ENCODE assay signal across 13 cellular contexts in genomic region chr1:26873097-26873496, GRCh38. TPM values are rescaled to one million over a fixed set of nuclear protein-coding genes. Genes with fewer than 3 reads are reported as not detected.
A peak's percentile ranks its signal among the peaks of the same experiment; 100 is the strongest.
DNase-seq lines count a peak whose midpoint lies in the region; FAIRE-seq and TF ChIP-seq lines count a peak whose summit lies in the region.
"Not testable (repeated sequence)": the region's sequence is repeated elsewhere in the genome, so short reads cannot be mapped to it uniquely, and the experiment has no call there.
"Had no signal": no experiment of that assay in that cellular context is flagged by ENCODE, and none has a peak within 500 bp of the region (broad histone marks: within the 10 kb centered on the region; RNA-seq: fewer than 3 reads in every experiment).

No MANE protein-coding gene starts in this region.

- TF ChIP-seq CTCF in PC-9 (conservative IDR thresholded peaks at IDR 0.05); astrocyte (IDR thresholded peaks at IDR 0.05; ENCODE audit: insufficient read depth, low read depth, low read length); endothelial cell of umbilical vein (IDR thresholded peaks at IDR 0.05; ENCODE audit: extremely low read depth in 1 of 2, insufficient read depth in 1 of 2, low read depth in 1 of 2, low read length in 2 of 2); keratinocyte (optimal IDR thresholded peaks at IDR 0.05 in 1 of 3, IDR thresholded peaks at IDR 0.05 in 1 of 3, conservative IDR thresholded peaks at IDR 0.05 in 1 of 3; ENCODE audit: extremely low read depth in 1 of 3, insufficient read depth in 2 of 3, low read length in 3 of 3): not testable (repeated sequence)

- not testable (repeated sequence) for H3K9ac ChIP-seq in astrocyte (ENCODE audit: low read length); endothelial cell of umbilical vein (replicated peaks; ENCODE audit: extremely low read depth, insufficient read depth, low read length); keratinocyte (ENCODE audit: control insufficient read depth, extremely low read depth, insufficient read depth, low read length); trophoblast cell (ENCODE audit: low read length)

- no CpG with 5 or more reads among the region's 2 CpGs for WGBS in trophoblast cell (ENCODE audit: extremely low coverage, insufficient coverage, insufficient read length)

- H3K18ac ChIP-seq in trophoblast cell (ENCODE audit: low read length): not testable (repeated sequence)

- BruUV-seq in PC-9 (replicated peaks; lab: Mats Ljungman, UMichigan); endothelial cell of umbilical vein (replicated peaks; lab: Mats Ljungman, UMichigan): not testable (repeated sequence)

- H3K4me3 Mint-ChIP-seq in activated CD4-positive, alpha-beta T cell treated with anti-CD3 and anti-CD28 coated beads, Interleukin-2, amount 10 ng/mL, durations not matched to agents 7 days and 5 days: not testable (repeated sequence)
- peak overlapping the region; percentile 34 for H3K4me3 Mint-ChIP-seq in astrocyte (ENCODE audit: unreplicated experiment)

- not testable (repeated sequence) for H2AFZ ChIP-seq in PC-9; astrocyte (ENCODE audit: low read depth, low read length); endothelial cell of umbilical vein (ENCODE audit: low read depth, low read length); keratinocyte (ENCODE audit: control insufficient read depth, low read length); trophoblast cell (ENCODE audit: insufficient read depth, low read length, poor library complexity)

- DNase-seq in PC-9; activated CD4-positive, alpha-beta T cell treated with anti-CD3 and anti-CD28 coated beads, Interleukin-2, amount 10 ng/mL, durations not matched to agents 7 days and 5 days; astrocyte (ENCODE audit: low read depth); endothelial cell of umbilical vein (ENCODE audit: low read depth, low spot score); keratinocyte (ENCODE audit: low read depth, low spot score); trophoblast cell: not testable (repeated sequence)

- not testable (repeated sequence) for H2AK5ac ChIP-seq in trophoblast cell (ENCODE audit: low read length)

- H3K79me1 ChIP-seq in trophoblast cell (ENCODE audit: low read length): not testable (repeated sequence)

- H3K36me3 Mint-ChIP-seq in activated CD4-positive, alpha-beta T cell treated with anti-CD3 and anti-CD28 coated beads, Interleukin-2, amount 10 ng/mL, durations not matched to agents 7 days and 5 days (ENCODE audit: low read depth); astrocyte (ENCODE audit: low read depth, unreplicated experiment): not testable (repeated sequence)

- H2BK12ac ChIP-seq in trophoblast cell (ENCODE audit: low read length): peak overlapping the region; percentile 70

- not testable (repeated sequence) for H3K4me3 ChIP-seq in PC-9; astrocyte (ENCODE audit: insufficient read depth, low read depth, low read length); endothelial cell of umbilical vein (replicated peaks in 1 of 3; ENCODE audit: insufficient read depth in 1 of 3, low read depth in 1 of 3, low read length in 3 of 3); keratinocyte (ENCODE audit: control insufficient read depth in 2 of 3, extremely low read depth in 1 of 3, insufficient read depth in 2 of 3, low read depth in 1 of 3, low read length in 3 of 3); trophoblast cell (ENCODE audit: low read depth, low read length)

- dilution Hi-C loops in endothelial cell of umbilical vein (cut with MboI; ENCODE audit: extremely low pct_ligation_motif_present, low sequenced_read_pairs); keratinocyte (cut with MboI; ENCODE audit: extremely low pct_ligation_motif_present, low sequenced_read_pairs): not testable (repeated sequence)

- CTCF ChIA-PET in PC-9 (lab: Charles Lee): not testable (repeated sequence)
- CTCF ChIA-PET in activated CD4-positive, alpha-beta T cell treated with anti-CD3 and anti-CD28 coated beads, Interleukin-2, amount 10 ng/mL, durations not matched to agents 7 days and 5 days (lab: Charles Lee): interaction anchor here (0.6 to 1.2 kb wide), 5 partner anchors 15 to 1397 kb away, joined by 3 to 5 read pairs (median 3); no protein-coding TSS in a partner anchor
- CTCF ChIA-PET in endothelial cell of umbilical vein (lab: Charles Lee): interaction anchor here (0.6 to 1.7 kb wide), 4 partner anchors 10 to 271 kb away, joined by 3 to 5 read pairs (median 4); no protein-coding TSS in a partner anchor

- H3K4me2 ChIP-seq in PC-9: peak overlapping the region; percentile 23; the same call in 1 of the 2 replicates
- H3K4me2 ChIP-seq in astrocyte (ENCODE audit: low read length); endothelial cell of umbilical vein (ENCODE audit: insufficient read depth, low read length); keratinocyte (ENCODE audit: control insufficient read depth, extremely low read depth, insufficient read depth, low read depth, low read length); trophoblast cell (ENCODE audit: low read length): not testable (repeated sequence)

- H3K27ac Mint-ChIP-seq in activated CD4-positive, alpha-beta T cell treated with anti-CD3 and anti-CD28 coated beads, Interleukin-2, amount 10 ng/mL, durations not matched to agents 7 days and 5 days: peak overlapping the region; percentile 62
- H3K27ac Mint-ChIP-seq in astrocyte (ENCODE audit: unreplicated experiment): peak overlapping the region; percentile 34

- H3K9me3 ChIP-seq in PC-9 (ENCODE audit: insufficient read depth, low read depth); astrocyte (ENCODE audit: insufficient read depth, low read depth, low read length); endothelial cell of umbilical vein (replicated peaks; ENCODE audit: control insufficient read depth, insufficient read depth, low read length); keratinocyte (ENCODE audit: control insufficient read depth, low read depth, low read length); trophoblast cell (ENCODE audit: insufficient read depth, low read depth, low read length): not testable (repeated sequence)

- not testable (repeated sequence) for H4K8ac ChIP-seq in trophoblast cell (ENCODE audit: low read depth, low read length)

- H3K27me3 ChIP-seq in PC-9 (ENCODE audit: insufficient read depth, low read depth); astrocyte (ENCODE audit: insufficient read depth, low read length); endothelial cell of umbilical vein (ENCODE audit: control insufficient read depth in 2 of 2, insufficient read depth in 2 of 2, low read length in 2 of 2); keratinocyte (ENCODE audit: control insufficient read depth, extremely low read depth, insufficient read depth, low read length); trophoblast cell (ENCODE audit: insufficient read depth, low read length): not testable (repeated sequence)

- not testable (repeated sequence) for H3K9me1 ChIP-seq in endothelial cell of umbilical vein (replicated peaks; ENCODE audit: control insufficient read depth, extremely low read depth, insufficient read depth, low read length); keratinocyte (ENCODE audit: control insufficient read depth, extremely low read depth, insufficient read depth, low read length)

- not testable (repeated sequence) for H3K36me3 ChIP-seq in PC-9 (ENCODE audit: low read depth); astrocyte (ENCODE audit: insufficient read depth, low read length); endothelial cell of umbilical vein (ENCODE audit: control insufficient read depth in 2 of 2, extremely low read depth in 1 of 2, insufficient read depth in 2 of 2, low read length in 2 of 2); keratinocyte (ENCODE audit: control insufficient read depth in 2 of 2, extremely low read depth in 1 of 2, insufficient read depth in 2 of 2, low read length in 2 of 2)
- peaks cover 5 to 10% of the 10 kb centered on the region in 2 experiments for H3K36me3 ChIP-seq in trophoblast cell (ENCODE audit: control insufficient read depth in 1 of 2, insufficient read depth in 2 of 2, low read length in 2 of 2)

- FAIRE-seq in astrocyte (lab: Jason Lieb, UNC); keratinocyte (lab: Jason Lieb, UNC): not testable (repeated sequence)
- peak; percentile 21 for FAIRE-seq in endothelial cell of umbilical vein (lab: Jason Lieb, UNC)

- not testable (repeated sequence) for H3K9me3 Mint-ChIP-seq in activated CD4-positive, alpha-beta T cell treated with anti-CD3 and anti-CD28 coated beads, Interleukin-2, amount 10 ng/mL, durations not matched to agents 7 days and 5 days; astrocyte (ENCODE audit: unreplicated experiment)

- not testable (repeated sequence) for H4K20me1 ChIP-seq in PC-9 (ENCODE audit: insufficient read depth); astrocyte (ENCODE audit: insufficient read depth, low read length); endothelial cell of umbilical vein (replicated peaks; ENCODE audit: control insufficient read depth, extremely low read depth, insufficient read depth, low read length); keratinocyte (ENCODE audit: control insufficient read depth, extremely low read depth, insufficient read depth, low read length)

- peaks cover 32% of the 10 kb centered on the region for H3F3A ChIP-seq in PC-9 (ENCODE audit: insufficient read depth, low read depth)

- H3K27me3 Mint-ChIP-seq in activated CD4-positive, alpha-beta T cell treated with anti-CD3 and anti-CD28 coated beads, Interleukin-2, amount 10 ng/mL, durations not matched to agents 7 days and 5 days; astrocyte (ENCODE audit: low read depth, unreplicated experiment): not testable (repeated sequence)

- H3K79me2 ChIP-seq in PC-9 (ENCODE audit: low read depth); astrocyte (ENCODE audit: insufficient read depth, low read length); endothelial cell of umbilical vein (ENCODE audit: control insufficient read depth, insufficient read depth, low read length); keratinocyte (ENCODE audit: control insufficient read depth, insufficient read depth, low read length); trophoblast cell (ENCODE audit: control insufficient read depth, insufficient read depth, low read length, poor library complexity): not testable (repeated sequence)

- not testable (repeated sequence) for H3K4ac ChIP-seq in trophoblast cell (ENCODE audit: low read depth, low read length)

- H4K91ac ChIP-seq in trophoblast cell (ENCODE audit: low read depth, low read length): not testable (repeated sequence)

- not testable (repeated sequence) for H3K9me2 ChIP-seq in PC-9 (ENCODE audit: insufficient read depth)

- H3K14ac ChIP-seq in trophoblast cell (ENCODE audit: low read length): not testable (repeated sequence)

- POLR2A ChIA-PET in PC-9 (lab: Charles Lee; ENCODE audit: unreplicated experiment): interaction anchor here (1.0 kb wide), 1 partner anchor 11 kb away, joined by 5 read pairs; no protein-coding TSS in a partner anchor
- POLR2A ChIA-PET in activated CD4-positive, alpha-beta T cell treated with anti-CD3 and anti-CD28 coated beads, Interleukin-2, amount 10 ng/mL, durations not matched to agents 7 days and 5 days (lab: Charles Lee); endothelial cell of umbilical vein (lab: Charles Lee): not testable (repeated sequence)

- H3K27ac ChIP-seq in PC-9: peak overlapping the region; percentile 60
- not testable (repeated sequence) for H3K27ac ChIP-seq in astrocyte (ENCODE audit: low read depth, low read length); endothelial cell of umbilical vein (ENCODE audit: insufficient read depth, low read depth, low read length); trophoblast cell (ENCODE audit: low read depth, low read length)
- peak overlapping the region; percentile 20 for H3K27ac ChIP-seq in keratinocyte (ENCODE audit: control insufficient read depth, insufficient read depth, low read length)

- not testable (repeated sequence) for H3K23ac ChIP-seq in trophoblast cell (ENCODE audit: low read length)

- H2BK5ac ChIP-seq in trophoblast cell (ENCODE audit: low read depth, low read length, poor library complexity): not testable (repeated sequence)

- TF ChIP-seq POLR2A in endothelial cell of umbilical vein (IDR thresholded peaks at IDR 0.05; ENCODE audit: low read depth, low read length): not testable (repeated sequence)

- intact Hi-C loops in PC-9 (cut with micrococcal nuclease; ENCODE audit: unreplicated experiment); endothelial cell of umbilical vein (cut with micrococcal nuclease): not testable (repeated sequence)

- not testable (repeated sequence) for H3K4me1 Mint-ChIP-seq in activated CD4-positive, alpha-beta T cell treated with anti-CD3 and anti-CD28 coated beads, Interleukin-2, amount 10 ng/mL, durations not matched to agents 7 days and 5 days; astrocyte (ENCODE audit: low read depth, unreplicated experiment)

- H3K4me1 ChIP-seq in PC-9 (replicated peaks; ENCODE audit: insufficient read depth): peaks cover 50% of the 10 kb centered on the region
- H3K4me1 ChIP-seq in astrocyte (ENCODE audit: insufficient read depth, low read length); endothelial cell of umbilical vein (ENCODE audit: control insufficient read depth, extremely low read depth, insufficient read depth, low read length): not testable (repeated sequence)
- peaks cover 30% of the 10 kb centered on the region for H3K4me1 ChIP-seq in keratinocyte (ENCODE audit: control insufficient read depth, extremely low read depth, insufficient read depth, low read length)
- peaks cover 5 to 15% of the 10 kb centered on the region in 2 experiments for H3K4me1 ChIP-seq in trophoblast cell (ENCODE audit: control insufficient read depth in 1 of 2, insufficient read depth in 2 of 2, low read length in 2 of 2)

- peak overlapping the region; percentile 46 for H2BK120ac ChIP-seq in trophoblast cell (ENCODE audit: insufficient read depth, low read length, poor library complexity)

- not testable (repeated sequence) for H4K12ac ChIP-seq in trophoblast cell (ENCODE audit: low read depth, low read length)

RNA-seq across cellular contexts. Expression of gene SFN, which starts 10.1 kb away (rescaled TPM):
- total RNA-seq in PC-9 (2021): 326 and 355 TPM in 2 replicates
- 1 to 10 TPM; 2.4 to 3.0 TPM for total RNA-seq in activated CD4-positive, alpha-beta T cell treated with anti-CD3 and anti-CD28 coated beads, Interleukin-2, amount 10 ng/mL, durations not matched to agents 7 days and 5 days
- total RNA-seq in astrocyte: 5.5 and 14.5 TPM in 2 replicates
- total RNA-seq in endothelial cell of umbilical vein: 0.33 and 0.42 TPM in 2 replicates
- polyA plus RNA-seq in endothelial cell of umbilical vein: 0.08 and 0.14 TPM in 2 replicates
- 0.05 TPM in 1 of 2 replicates, not detected in the other for polyA plus RNA-seq in endothelial cell of umbilical vein (2011; cell fraction: cytosol; rRNA removed)
- polyA plus RNA-seq in endothelial cell of umbilical vein (2011; cell fraction: nucleus; rRNA removed): 0.22 and 0.41 TPM in 2 replicates
- 0.17 TPM in 1 of 2 replicates, not detected in the other for polyA plus RNA-seq in endothelial cell of umbilical vein (2012)
- polyA minus RNA-seq in endothelial cell of umbilical vein: not detected in 2 replicates
- polyA minus RNA-seq in endothelial cell of umbilical vein (2011; cell fraction: cytosol; rRNA and poly(A)+ RNA removed): 90.3 TPM
- 0.53 and 0.77 TPM in 2 replicates for polyA minus RNA-seq in endothelial cell of umbilical vein (2011; cell fraction: nucleus; rRNA and poly(A)+ RNA removed)
- 1,394 to 2,602 TPM (median 2,333 TPM) in 3 replicates for polyA plus RNA-seq in keratinocyte
- 775 TPM for polyA plus RNA-seq in keratinocyte (2011; ENCODE audit: low read depth)
- polyA plus RNA-seq in keratinocyte (2011; cell fraction: cytosol; rRNA removed): 1,484 and 3,345 TPM in 2 replicates
- polyA plus RNA-seq in keratinocyte (2011; cell fraction: nucleus; rRNA removed): 1,730 and 2,605 TPM in 2 replicates
- 3,203 and 3,341 TPM in 2 replicates for polyA plus RNA-seq in keratinocyte (2012; ENCODE audit: low replicate concordance)
- 637 to 2,055 TPM (median 889 TPM) in 3 replicates for polyA minus RNA-seq in keratinocyte
- 1,532 TPM for polyA minus RNA-seq in keratinocyte (2011; cell fraction: cytosol; rRNA and poly(A)+ RNA removed)
- 888 and 889 TPM in 2 replicates for polyA minus RNA-seq in keratinocyte (2011; cell fraction: nucleus; rRNA and poly(A)+ RNA removed)
- polyA plus RNA-seq in trophoblast cell (2013): 45.3 and 46.7 TPM in 2 replicates
- total RNA-seq: A673 had no signal
- polyA plus RNA-seq: CD4-positive, alpha-beta memory T cell had no signal

RNA-seq across cellular contexts. Expression of gene GPN2, which starts 17.0 kb away (rescaled TPM):
- 23.8 and 30.6 TPM in 2 replicates for total RNA-seq in PC-9 (2021)
- total RNA-seq in activated CD4-positive, alpha-beta T cell treated with anti-CD3 and anti-CD28 coated beads, Interleukin-2, amount 10 ng/mL, durations not matched to agents 7 days and 5 days: 10 to 100 TPM; 25.9 to 26.9 TPM
- 24.5 and 25.5 TPM in 2 replicates for total RNA-seq in astrocyte
- 36.7 and 37.4 TPM in 2 replicates for total RNA-seq in endothelial cell of umbilical vein
- polyA plus RNA-seq in endothelial cell of umbilical vein: 21.9 and 44.8 TPM in 2 replicates
- polyA plus RNA-seq in endothelial cell of umbilical vein (2011; cell fraction: cytosol; rRNA removed): 29.6 and 32.2 TPM in 2 replicates
- polyA plus RNA-seq in endothelial cell of umbilical vein (2011; cell fraction: nucleus; rRNA removed): 24.8 and 30.8 TPM in 2 replicates
- polyA plus RNA-seq in endothelial cell of umbilical vein (2012): 19.2 and 21.1 TPM in 2 replicates
- polyA minus RNA-seq in endothelial cell of umbilical vein: 69.0 and 76.6 TPM in 2 replicates
- 15.5 TPM for polyA minus RNA-seq in endothelial cell of umbilical vein (2011; cell fraction: cytosol; rRNA and poly(A)+ RNA removed)
- 19.7 and 25.0 TPM in 2 replicates for polyA minus RNA-seq in endothelial cell of umbilical vein (2011; cell fraction: nucleus; rRNA and poly(A)+ RNA removed)
- polyA plus RNA-seq in keratinocyte: 31.9 to 43.7 TPM (median 37.2 TPM) in 3 replicates
- 8.2 TPM for polyA plus RNA-seq in keratinocyte (2011; ENCODE audit: low read depth)
- polyA plus RNA-seq in keratinocyte (2011; cell fraction: cytosol; rRNA removed): 31.2 and 33.2 TPM in 2 replicates
- polyA plus RNA-seq in keratinocyte (2011; cell fraction: nucleus; rRNA removed): 29.8 and 42.6 TPM in 2 replicates
- 15.2 and 33.1 TPM in 2 replicates for polyA plus RNA-seq in keratinocyte (2012; ENCODE audit: low replicate concordance)
- 32.8 to 56.8 TPM (median 45.6 TPM) in 3 replicates for polyA minus RNA-seq in keratinocyte
- 17.3 TPM for polyA minus RNA-seq in keratinocyte (2011; cell fraction: cytosol; rRNA and poly(A)+ RNA removed)
- polyA minus RNA-seq in keratinocyte (2011; cell fraction: nucleus; rRNA and poly(A)+ RNA removed): 19.7 and 26.1 TPM in 2 replicates
- 22.9 and 24.1 TPM in 2 replicates for polyA plus RNA-seq in trophoblast cell (2013)

RNA-seq across cellular contexts. Expression of gene GPATCH3, which starts 27.2 kb away (rescaled TPM):
- total RNA-seq in PC-9 (2021) (13.1 and 16.7 TPM in 2 replicates), astrocyte (12.8 and 13.7 TPM in 2 replicates), endothelial cell of umbilical vein (14.8 and 17.7 TPM in 2 replicates)
- 10 to 100 TPM; 14.0 to 14.8 TPM for total RNA-seq in activated CD4-positive, alpha-beta T cell treated with anti-CD3 and anti-CD28 coated beads, Interleukin-2, amount 10 ng/mL, durations not matched to agents 7 days and 5 days
- polyA plus RNA-seq in endothelial cell of umbilical vein (10.3 and 12.1 TPM in 2 replicates), keratinocyte (5.7 to 7.3 TPM (median 7.1 TPM) in 3 replicates)
- 9.6 and 11.4 TPM in 2 replicates for polyA plus RNA-seq in endothelial cell of umbilical vein (2011; cell fraction: cytosol; rRNA removed)
- polyA plus RNA-seq in endothelial cell of umbilical vein (2011; cell fraction: nucleus; rRNA removed): 18.5 TPM in 2 replicates
- 10.0 and 10.2 TPM in 2 replicates for polyA plus RNA-seq in endothelial cell of umbilical vein (2012)
- polyA minus RNA-seq in endothelial cell of umbilical vein (11.3 and 14.0 TPM in 2 replicates), keratinocyte (4.5 to 7.8 TPM (median 5.2 TPM) in 3 replicates)
- polyA minus RNA-seq in endothelial cell of umbilical vein (2011; cell fraction: cytosol; rRNA and poly(A)+ RNA removed): 5.7 TPM
- polyA minus RNA-seq in endothelial cell of umbilical vein (2011; cell fraction: nucleus; rRNA and poly(A)+ RNA removed): 7.5 and 12.1 TPM in 2 replicates
- 6.3 TPM for polyA plus RNA-seq in keratinocyte (2011; ENCODE audit: low read depth)
- polyA plus RNA-seq in keratinocyte (2011; cell fraction: cytosol; rRNA removed): 5.1 and 7.5 TPM in 2 replicates
- polyA plus RNA-seq in keratinocyte (2011; cell fraction: nucleus; rRNA removed): 12.7 and 12.8 TPM in 2 replicates
- polyA plus RNA-seq in keratinocyte (2012; ENCODE audit: low replicate concordance): 6.6 and 9.6 TPM in 2 replicates
- polyA minus RNA-seq in keratinocyte (2011; cell fraction: cytosol; rRNA and poly(A)+ RNA removed): 5.9 TPM
- polyA minus RNA-seq in keratinocyte (2011; cell fraction: nucleus; rRNA and poly(A)+ RNA removed): 5.4 and 7.7 TPM in 2 replicates
- 17.8 and 18.2 TPM in 2 replicates for polyA plus RNA-seq in trophoblast cell (2013)

RNA-seq across cellular contexts. Expression of gene NR0B2, which starts 40.7 kb away (rescaled TPM):
- total RNA-seq in PC-9 (2021) (not detected in 2 replicates), astrocyte (not detected in 2 replicates), endothelial cell of umbilical vein (not detected in 2 replicates)
- not detected for total RNA-seq in activated CD4-positive, alpha-beta T cell treated with anti-CD3 and anti-CD28 coated beads, Interleukin-2, amount 10 ng/mL, durations not matched to agents 7 days and 5 days
- polyA plus RNA-seq in endothelial cell of umbilical vein (not detected in 2 replicates), keratinocyte (not detected in 3 replicates)
- polyA plus RNA-seq in endothelial cell of umbilical vein (2011; cell fraction: cytosol; rRNA removed): not detected in 2 replicates
- not detected in 2 replicates for polyA plus RNA-seq in endothelial cell of umbilical vein (2011; cell fraction: nucleus; rRNA removed)
- polyA plus RNA-seq in endothelial cell of umbilical vein (2012): not detected in 2 replicates
- polyA minus RNA-seq in endothelial cell of umbilical vein (not detected in 2 replicates), keratinocyte (not detected in 3 replicates)
- not detected for polyA minus RNA-seq in endothelial cell of umbilical vein (2011; cell fraction: cytosol; rRNA and poly(A)+ RNA removed)
- polyA minus RNA-seq in endothelial cell of umbilical vein (2011; cell fraction: nucleus; rRNA and poly(A)+ RNA removed): not detected in 2 replicates
- not detected for polyA plus RNA-seq in keratinocyte (2011; ENCODE audit: low read depth)
- polyA plus RNA-seq in keratinocyte (2011; cell fraction: cytosol; rRNA removed): not detected in 2 replicates
- polyA plus RNA-seq in keratinocyte (2011; cell fraction: nucleus; rRNA removed): not detected in 2 replicates
- not detected in 2 replicates for polyA plus RNA-seq in keratinocyte (2012; ENCODE audit: low replicate concordance)
- not detected for polyA minus RNA-seq in keratinocyte (2011; cell fraction: cytosol; rRNA and poly(A)+ RNA removed)
- polyA minus RNA-seq in keratinocyte (2011; cell fraction: nucleus; rRNA and poly(A)+ RNA removed): not detected in 2 replicates
- not detected in 2 replicates for polyA plus RNA-seq in trophoblast cell (2013)
- total RNA-seq: A172; A673; Calu3; CD4-positive, alpha-beta memory T cell; Daoy; G401 had no signal
- polyA plus RNA-seq: BJ; CD4-positive, alpha-beta memory T cell had no signal

RNA-seq across cellular contexts. Expression of gene ZDHHC18, which starts 46.6 kb away (rescaled TPM):
- total RNA-seq in PC-9 (2021): 27.2 and 36.1 TPM in 2 replicates
- 10 to 100 TPM; 45.1 to 55.0 TPM for total RNA-seq in activated CD4-positive, alpha-beta T cell treated with anti-CD3 and anti-CD28 coated beads, Interleukin-2, amount 10 ng/mL, durations not matched to agents 7 days and 5 days
- 22.3 and 22.6 TPM in 2 replicates for total RNA-seq in astrocyte
- 24.0 and 25.2 TPM in 2 replicates for total RNA-seq in endothelial cell of umbilical vein
- polyA plus RNA-seq in endothelial cell of umbilical vein: 47.3 and 48.2 TPM in 2 replicates
- polyA plus RNA-seq in endothelial cell of umbilical vein (2011; cell fraction: cytosol; rRNA removed): 39.7 and 40.0 TPM in 2 replicates
- polyA plus RNA-seq in endothelial cell of umbilical vein (2011; cell fraction: nucleus; rRNA removed): 39.9 and 40.9 TPM in 2 replicates
- 19.8 and 21.9 TPM in 2 replicates for polyA plus RNA-seq in endothelial cell of umbilical vein (2012)
- polyA minus RNA-seq in endothelial cell of umbilical vein: 33.9 and 46.1 TPM in 2 replicates
- 12.0 TPM for polyA minus RNA-seq in endothelial cell of umbilical vein (2011; cell fraction: cytosol; rRNA and poly(A)+ RNA removed)
- polyA minus RNA-seq in endothelial cell of umbilical vein (2011; cell fraction: nucleus; rRNA and poly(A)+ RNA removed): 10.4 and 12.8 TPM in 2 replicates
- 18.1 to 32.0 TPM (median 22.6 TPM) in 3 replicates for polyA plus RNA-seq in keratinocyte
- polyA plus RNA-seq in keratinocyte (2011; ENCODE audit: low read depth): 14.0 TPM
- 22.3 and 28.7 TPM in 2 replicates for polyA plus RNA-seq in keratinocyte (2011; cell fraction: cytosol; rRNA removed)
- 27.8 and 32.9 TPM in 2 replicates for polyA plus RNA-seq in keratinocyte (2011; cell fraction: nucleus; rRNA removed)
- polyA plus RNA-seq in keratinocyte (2012; ENCODE audit: low replicate concordance): 16.3 and 18.4 TPM in 2 replicates
- polyA minus RNA-seq in keratinocyte: 21.5 to 62.9 TPM (median 45.1 TPM) in 3 replicates
- 14.4 TPM for polyA minus RNA-seq in keratinocyte (2011; cell fraction: cytosol; rRNA and poly(A)+ RNA removed)
- 11.0 and 11.9 TPM in 2 replicates for polyA minus RNA-seq in keratinocyte (2011; cell fraction: nucleus; rRNA and poly(A)+ RNA removed)
- polyA plus RNA-seq in trophoblast cell (2013): 33.2 and 34.4 TPM in 2 replicates

Comparison
In these comparisons a context has a peak if more than half of its experiments do, and no peak if none do; other contexts are left out.
1. RNA of gene SFN, which starts 10.1 kb away (total RNA-seq): 326 to 355 TPM in PC-9; 5.5 to 14.5 TPM in astrocyte, 2.4 to 3.0 TPM in activated CD4-positive, alpha-beta T cell treated with anti-CD3 and anti-CD28 coated beads, Interleukin-2, amount 10 ng/mL, durations not matched to agents 7 days and 5 days and 0.33 to 0.42 TPM in endothelial cell of umbilical vein; every median in the first group is over 10 times any median in the second.